In genomic region chr2:222653280-222653679, GRCh38 we compare ENCODE assay signal across 1 cellular context.
TF ChIP-seq lines count a peak whose summit lies in the region.

No MANE protein-coding gene starts in this region.

TF ChIP-seq in K562, 482 proteins besides CTCF, POLR2A, EP300 and RAD21:
- TF ChIP-seq ZNF277 (CRISPR knock-in tag; IDR thresholded peaks at IDR 0.05; ENCODE audit: borderline replicate concordance) (no peak), BDP1 (IDR thresholded peaks at IDR 0.05; ENCODE audit: insufficient read depth, insufficient read length) (no peak), PHF21A (IDR thresholded peaks at IDR 0.05; ENCODE audit: borderline replicate concordance, low read depth) (no peak), REST (CRISPR knock-in tag; IDR thresholded peaks at IDR 0.05; ENCODE audit: low read depth) (no peak), ZKSCAN8 (CRISPR knock-in tag; IDR thresholded peaks at IDR 0.05) (no peak), ZNF609 (CRISPR knock-in tag; IDR thresholded peaks at IDR 0.05; ENCODE audit: borderline replicate concordance) (no peak), ZNF143 (CRISPR knock-in tag; IDR thresholded peaks at IDR 0.05) (no peak), ZNF347 (CRISPR knock-in tag; IDR thresholded peaks at IDR 0.05; ENCODE audit: low read depth) (no peak), USF1 (CRISPR knock-in tag; IDR thresholded peaks at IDR 0.05) (no peak), PATZ1 (CRISPR knock-in tag; IDR thresholded peaks at IDR 0.05; ENCODE audit: borderline replicate concordance) (no peak), ZBTB49 (CRISPR knock-in tag; IDR thresholded peaks at IDR 0.05; ENCODE audit: borderline replicate concordance) (no peak), GATAD2A (IDR thresholded peaks at IDR 0.05) (no peak), KDM1A (IDR thresholded peaks at IDR 0.05) (no peak), POLR2H (tag; IDR thresholded peaks at IDR 0.05; ENCODE audit: low read depth) (no peak), TBP (optimal IDR thresholded peaks at IDR 0.05; ENCODE audit: low read depth, low read length) (no peak), DIDO1 (tag; IDR thresholded peaks at IDR 0.05; ENCODE audit: low read depth) (no peak), PTTG1 (tag; IDR thresholded peaks at IDR 0.05; ENCODE audit: low read depth) (no peak), RHOXF2B (CRISPR knock-in tag; conservative IDR thresholded peaks at IDR 0.05) (no peak), MEF2D (tag; conservative IDR thresholded peaks at IDR 0.05; ENCODE audit: low read depth) (no peak), ZNF79 (CRISPR knock-in tag; IDR thresholded peaks at IDR 0.05; ENCODE audit: low read depth) (no peak)
TF ChIP-seq in K562: peak in this region for 0.
